ENCODE assay signal across 8 cellular contexts in genomic region chrX:11100281-11101035, GRCh38. TPM values are rescaled to one million over a fixed set of nuclear protein-coding genes. Genes with fewer than 3 reads are reported as not detected.
A peak's percentile ranks its signal among the peaks of the same experiment; 100 is the strongest.
DNase-seq lines count a peak whose midpoint lies in the region; ATAC-seq and TF ChIP-seq lines count a peak whose summit lies in the region.

No MANE protein-coding gene starts in this region.

- in situ Hi-C loops in astrocyte of the spinal cord (cut with HindIII; ENCODE audit: low sequenced_read_pairs) = no loop called here

- peak; percentile 85 for ATAC-seq in left colon
- no peak for ATAC-seq in GM21423 (IDR thresholded peaks at IDR 0.05; ENCODE audit: unreplicated experiment)
- ATAC-seq in natural killer cell = no peak
- ATAC-seq in HG03469 (IDR thresholded peaks at IDR 0.05; ENCODE audit: unreplicated experiment) = no peak

- H3K4me1 ChIP-seq in vagina = peaks cover 8% of the 10 kb centered on the region

- H3K36me3 Mint-ChIP-seq in natural killer cell = no peaks in the 10 kb centered on the region

- H3K36me3 ChIP-seq in vagina = no peaks in the 10 kb centered on the region

- TF ChIP-seq CTCF in astrocyte of the spinal cord (IDR thresholded peaks at IDR 0.05; ENCODE audit: low read depth, low read length) (peak; percentile 46), vagina (IDR thresholded peaks at IDR 0.05) (peak; percentile 6 to 55 (median 46)), natural killer cell (IDR thresholded peaks at IDR 0.05) (no peak)

- peak; percentile 16 for DNase-seq in GM04503 (ENCODE audit: low read depth)
- DNase-seq in NAMALWA (ENCODE audit: low spot score) = peak; percentile 15
- DNase-seq in astrocyte of the spinal cord (ENCODE audit: low read depth, low spot score) = peak; percentile 64
- peak; percentile 31 to 34 for DNase-seq in left colon
- no peak for DNase-seq in vagina (ENCODE audit: extremely low spot score in 2 of 2)
- no peak for DNase-seq in natural killer cell

- no peaks in the 10 kb centered on the region for H3K4me1 Mint-ChIP-seq in natural killer cell

- no peaks in the 10 kb centered on the region for H3K27me3 Mint-ChIP-seq in natural killer cell (ENCODE audit: low read depth in 2 of 2)

- no peaks in the 10 kb centered on the region for H3K9me3 Mint-ChIP-seq in natural killer cell

- H3K9me3 ChIP-seq in vagina = no peaks in the 10 kb centered on the region

- H3K4me3 ChIP-seq in astrocyte of the spinal cord (ENCODE audit: low read depth, low read length) = no peak overlapping the region
- H3K4me3 ChIP-seq in vagina = no peak overlapping the region

- intact Hi-C loops in left colon (cut with DNase I, micrococcal nuclease) (no loop called here), vagina (cut with DNase I) (no loop called here), natural killer cell (cut with micrococcal nuclease) (no loop called here)

- H3K27ac Mint-ChIP-seq in natural killer cell = no peak overlapping the region

- peak overlapping the region; percentile 29 for H3K27ac ChIP-seq in vagina

- no peak for TF ChIP-seq POLR2A in vagina (IDR thresholded peaks at IDR 0.05)

- H3K4me3 Mint-ChIP-seq in natural killer cell = no peak overlapping the region

- H3K27me3 ChIP-seq in vagina = no peaks in the 10 kb centered on the region

RNA-seq across cellular contexts. Expression of gene HCCS, which starts 10.7 kb away (rescaled TPM):
- 10 to 100 TPM; 40.8 to 43.6 TPM for total RNA-seq in left colon
- 12.5 TPM for total RNA-seq in vagina
- 1 to 10 TPM; 6.4 to 9.0 (median 7.1) TPM for total RNA-seq in natural killer cell

Comparison
In these comparisons a context has a peak if more than half of its experiments do, and no peak if none do; other contexts are left out.
1. DNase-seq: peak in GM04503 (single experiment), NAMALWA (single experiment), astrocyte of the spinal cord (single experiment) and left colon (2 of 2); none in vagina (0 of 2) and natural killer cell (single experiment).